Comparison of ENCODE assay signal across 9 cellular contexts in genomic region chr9:89408628-89409101, GRCh38.
DNase-seq lines count a peak whose midpoint lies in the region; ATAC-seq and TF ChIP-seq lines count a peak whose summit lies in the region.
"Had no signal": no experiment of that assay in that cellular context is flagged by ENCODE, and none has a peak within 500 bp of the region (broad histone marks: within the 10 kb centered on the region; RNA-seq: fewer than 3 reads in every experiment).

No MANE protein-coding gene starts in this region.

- no peak for TF ChIP-seq EP300 in sigmoid colon (IDR thresholded peaks at IDR 0.05)

- no peak overlapping the region for H3K18ac ChIP-seq in trophoblast cell (ENCODE audit: low read length)

- H3K27ac Mint-ChIP-seq in T-helper 17 cell, result peak overlapping the region; percentile 92

- H3K27me3 ChIP-seq in sigmoid colon (no peaks in the 10 kb centered on the region), trophoblast cell (ENCODE audit: insufficient read depth, low read length) (no peaks in the 10 kb centered on the region)

- H3K36me3 ChIP-seq in sigmoid colon (no peaks in the 10 kb centered on the region), trophoblast cell (ENCODE audit: control insufficient read depth in 1 of 2, insufficient read depth in 2 of 2, low read length in 2 of 2) (no peaks in the 10 kb centered on the region)

- no peaks in the 10 kb centered on the region for H3K9me3 ChIP-seq in T-helper 17 cell (ENCODE audit: control insufficient read depth, low read length, poor library complexity, severe bottlenecking)
- H3K9me3 ChIP-seq in sigmoid colon, result peaks cover 0 to 5% (median 0%) of the 10 kb centered on the region in 4 donors
- H3K9me3 ChIP-seq in trophoblast cell (ENCODE audit: insufficient read depth, low read depth, low read length), result no peaks in the 10 kb centered on the region

- H3K36me3 Mint-ChIP-seq in T-helper 17 cell (ENCODE audit: low read depth), result peaks cover 5% of the 10 kb centered on the region

- H3K14ac ChIP-seq in trophoblast cell (ENCODE audit: low read length), result no peak overlapping the region

- H3K4me3 ChIP-seq in GM12865 (ENCODE audit: low read depth, low read length), result 0 out of 2 replicates have a peak overlapping the region, but pooled peaks have one; percentile 15
- H3K4me3 ChIP-seq in sigmoid colon, result no peak overlapping the region
- H3K4me3 ChIP-seq in trophoblast cell (ENCODE audit: low read depth, low read length), result no peak overlapping the region

- no peak for TF ChIP-seq POLR2A in sigmoid colon (IDR thresholded peaks at IDR 0.05)

- H2AK5ac ChIP-seq in trophoblast cell (ENCODE audit: low read length), result no peak overlapping the region

- no peak overlapping the region for H4K8ac ChIP-seq in trophoblast cell (ENCODE audit: low read depth, low read length)

- H2BK5ac ChIP-seq in trophoblast cell (ENCODE audit: low read depth, low read length, poor library complexity), result no peak overlapping the region

- H3K4me3 Mint-ChIP-seq in T-helper 17 cell, result peak overlapping the region; percentile 87

- H3K4me2 ChIP-seq in trophoblast cell (ENCODE audit: low read length), result no peak overlapping the region

- no peak overlapping the region for H3K23ac ChIP-seq in trophoblast cell (ENCODE audit: low read length)

- no peak overlapping the region for H4K12ac ChIP-seq in trophoblast cell (ENCODE audit: low read depth, low read length)

- H3K79me2 ChIP-seq in trophoblast cell (ENCODE audit: control insufficient read depth, insufficient read depth, low read length, poor library complexity), result no peaks in the 10 kb centered on the region

- H2AFZ ChIP-seq in trophoblast cell (ENCODE audit: insufficient read depth, low read length, poor library complexity), result no peak overlapping the region

- H3K4ac ChIP-seq in trophoblast cell (ENCODE audit: low read depth, low read length), result no peak overlapping the region

- WGBS in sigmoid colon, 2 donors, result 49 to 82% methylated on average over 12 of the region's 12 CpGs
- no CpG with 5 or more reads among the region's 12 CpGs for WGBS in trophoblast cell (ENCODE audit: extremely low coverage, insufficient coverage, insufficient read length)

- intact Hi-C loops in sigmoid colon (cut with DNase I), result no loop called here
- intact Hi-C loops in Right ventricle myocardium inferior (cut with DNase I), result no loop called here

- H3K27me3 Mint-ChIP-seq in T-helper 17 cell, result no peaks in the 10 kb centered on the region

- no peak for TF ChIP-seq CTCF in GM12865 (IDR thresholded peaks at IDR 0.05; ENCODE audit: insufficient read depth, low read depth, low read length, missing control alignments)
- TF ChIP-seq CTCF in sigmoid colon (IDR thresholded peaks at IDR 0.05), result no peak

- peaks cover 65% of the 10 kb centered on the region for H3K4me1 Mint-ChIP-seq in T-helper 17 cell

- DNase-seq in GM12865 (ENCODE audit: low read depth), result peak; percentile 72
- peak; percentile 43 to 61 (median 53) for DNase-seq in T-helper 17 cell
- DNase-seq in activated naive CD4-positive, alpha-beta T cell treated with Interleukin-2 at 50 U/mL for 16 hours, result peak; percentile 69
- DNase-seq in sigmoid colon, result peak; percentile 60
- DNase-seq in Right ventricle myocardium inferior (ENCODE audit: missing footprints), result no peak
- no peak for DNase-seq in SIG-M5 (lab: John Stamatoyannopoulos, UW)
- DNase-seq in trophoblast cell, result no peak
- DNase-seq: dermis blood vessel endothelial cell had no signal

- peak; percentile 93 for ATAC-seq in T-helper 17 cell
- no peak for ATAC-seq in Right ventricle myocardium inferior
- no peak for ATAC-seq in HG02884 (IDR thresholded peaks at IDR 0.05; ENCODE audit: unreplicated experiment)

- H2BK12ac ChIP-seq in trophoblast cell (ENCODE audit: low read length), result no peak overlapping the region

- no peak overlapping the region for H4K91ac ChIP-seq in trophoblast cell (ENCODE audit: low read depth, low read length)

- no peaks in the 10 kb centered on the region for H3K79me1 ChIP-seq in trophoblast cell (ENCODE audit: low read length)

- H3K9ac ChIP-seq in trophoblast cell (ENCODE audit: low read length), result no peak overlapping the region

- H3K4me1 ChIP-seq in sigmoid colon (no peaks in the 10 kb centered on the region), trophoblast cell (ENCODE audit: control insufficient read depth in 1 of 2, insufficient read depth in 2 of 2, low read length in 2 of 2) (peaks cover 0 to 2% of the 10 kb centered on the region in 2 experiments)

- H2BK120ac ChIP-seq in trophoblast cell (ENCODE audit: insufficient read depth, low read length, poor library complexity), result no peak overlapping the region

- H3K27ac ChIP-seq in sigmoid colon (no peak overlapping the region), trophoblast cell (ENCODE audit: low read depth, low read length) (no peak overlapping the region)

Comparison
In these comparisons a context has a peak if more than half of its experiments do, and no peak if none do; other contexts are left out.
1. DNase-seq: peak in GM12865 (single experiment), T-helper 17 cell (3 of 3), activated naive CD4-positive, alpha-beta T cell treated with Interleukin-2 at 50 U/mL for 16 hours (single experiment) and sigmoid colon (single experiment); none in Right ventricle myocardium inferior (single experiment), SIG-M5 (single experiment) and trophoblast cell (0 of 2).